ENCODE assay signal across 33 cellular contexts in the genomic region with DNA sequence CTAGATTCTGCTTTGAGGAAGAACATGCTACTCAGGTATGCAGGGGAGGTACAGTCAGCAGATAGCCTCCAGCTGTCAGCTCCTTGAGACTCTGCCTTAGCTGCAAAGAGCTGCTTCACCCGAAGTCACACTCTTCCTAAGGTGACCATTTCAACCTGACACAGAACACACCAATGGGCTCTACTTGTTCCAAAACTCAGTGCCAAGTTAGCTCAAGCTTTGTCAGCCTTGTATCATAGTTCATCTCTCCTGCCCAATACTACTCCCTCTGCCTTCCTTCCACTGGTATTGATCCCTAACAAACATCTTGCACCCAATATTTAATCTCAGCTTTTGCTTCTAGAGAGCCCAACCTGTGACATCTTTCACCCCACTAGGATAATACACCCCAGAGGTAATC. TPM values are rescaled to one million over a fixed set of nuclear protein-coding genes. Genes with fewer than 3 reads are reported as not detected.
"Had no signal": no experiment of that assay in that cellular context is flagged by ENCODE, and none has a peak within 500 bp of the region (broad histone marks: within the 10 kb centered on the region; RNA-seq: fewer than 3 reads in every experiment).

No MANE protein-coding gene starts in this region.

- H3K36me3 ChIP-seq: adrenal gland, esophagus muscularis mucosa, gastrocnemius medialis, heart right ventricle, WERI-Rb-1 had no signal

- H3K9me3 ChIP-seq: adrenal gland, body of pancreas, esophagus muscularis mucosa, gastrocnemius medialis, heart right ventricle had no signal

- H3K27me3 ChIP-seq: adrenal gland, body of pancreas, esophagus muscularis mucosa, foreskin keratinocyte, gastrocnemius medialis, heart right ventricle had no signal

- ATAC-seq: activated naive CD8-positive, alpha-beta T cell treated with anti-CD3 and anti-CD28 coated beads, Interleukin-2, amount 50 U/mL, for 24 hours; activated T-cell treated with anti-CD3 and anti-CD28 coated beads, Interleukin-2, amount 50 U/mL, for 72 hours; body of pancreas; effector memory CD8-positive, alpha-beta T cell; foreskin keratinocyte; gastrocnemius medialis; heart right ventricle; T-helper 17 cell had no signal

- DNase-seq: activated B cell treated with CpG ODN at 0.5 μM for 24 hours; activated CD4-positive, alpha-beta memory T cell treated with anti-CD3 and anti-CD28 coated beads, Interleukin-2, amount 10 ng/mL, durations not matched to agents 7 days and 5 days; activated CD4-positive, alpha-beta T cell treated with anti-CD3 and anti-CD28 coated beads for 1 hour; activated CD4-positive, alpha-beta T cell treated with anti-CD3 and anti-CD28 coated beads for 4 hours; activated CD4-positive, alpha-beta T cell treated with anti-CD3 and anti-CD28 coated beads, Interleukin-2, amount 10 ng/mL, durations not matched to agents 7 days and 5 days; activated CD4-positive, alpha-beta T cell treated with anti-CD3 and anti-CD28 coated beads, Interleukin-2, amount 50 U/mL, for 4 hours; activated CD8-positive, alpha-beta memory T cell treated with anti-CD3 and anti-CD28 coated beads, Interleukin-2, amount 50 U/mL, for 48 hours; activated gamma-delta T cell; activated naive CD4-positive, alpha-beta T cell; activated naive CD4-positive, alpha-beta T cell treated with anti-CD3 and anti-CD28 coated beads, Interleukin-2, amount 10 ng/mL, durations not matched to agents 7 days and 5 days; activated naive CD8-positive, alpha-beta T cell treated with anti-CD3 and anti-CD28 coated beads for 36 hours; activated naive CD8-positive, alpha-beta T cell treated with anti-CD3 and anti-CD28 coated beads, Interleukin-2, amount 50 U/mL, for 24 hours; activated T-cell treated with anti-CD3 and anti-CD28 coated beads for 4 hours; activated T-cell treated with anti-CD3 and anti-CD28 coated beads, Interleukin-2, amount 50 U/mL, for 24 hours; activated T-cell treated with anti-CD3 and anti-CD28 coated beads, Interleukin-2, amount 50 U/mL, for 72 hours; adrenal gland; amygdala; aorta; body of pancreas; caudate nucleus; cortex of kidney; dermis blood vessel endothelial cell; effector CD4-positive, alpha-beta T cell; effector memory CD8-positive, alpha-beta T cell; erythroblast; foreskin keratinocyte; gastrocnemius medialis; heart right ventricle; T-helper 1 cell; T-helper 17 cell; T1000; WERI-Rb-1 had no signal

- H3K4me3 ChIP-seq: adrenal gland, body of pancreas, esophagus muscularis mucosa, gastrocnemius medialis, heart right ventricle had no signal

- H3K4me1 ChIP-seq: adrenal gland, body of pancreas, foreskin keratinocyte, gastrocnemius medialis, heart right ventricle had no signal

- H3K27ac ChIP-seq: adrenal gland, body of pancreas, esophagus muscularis mucosa, foreskin keratinocyte, gastrocnemius medialis, heart right ventricle, WERI-Rb-1 had no signal

RNA-seq across cellular contexts. Expression of a gene that starts 7.8 kb away (rescaled TPM):
- total RNA-seq: activated CD4-positive, alpha-beta memory T cell treated with anti-CD3 and anti-CD28 coated beads, Interleukin-2, amount 10 ng/mL, durations not matched to agents 7 days and 5 days; activated CD4-positive, alpha-beta T cell treated with anti-CD3 and anti-CD28 coated beads, Interleukin-2, amount 10 ng/mL, durations not matched to agents 7 days and 5 days had no signal
